1 cellular context compared by ENCODE assay signal in the genomic region with DNA sequence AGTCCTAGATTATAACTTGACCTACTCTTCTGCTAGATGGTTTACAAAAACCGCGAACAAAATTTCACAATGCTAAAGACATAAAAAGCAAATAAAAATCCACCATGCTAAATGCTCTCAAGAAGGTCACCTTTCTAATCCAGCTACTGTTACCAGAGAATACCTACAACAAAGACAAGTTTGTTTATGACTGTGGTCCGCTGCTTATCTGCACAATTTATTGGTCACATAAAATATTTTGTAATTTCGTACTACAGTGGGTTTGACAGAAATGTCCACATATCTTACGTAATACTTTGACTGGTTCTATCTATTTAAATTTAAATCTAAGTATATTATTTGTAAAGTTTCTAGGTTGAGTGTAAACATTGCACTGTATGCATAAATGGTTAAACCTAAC.
TF ChIP-seq lines count a peak whose summit lies in the region.

No MANE protein-coding gene starts in this region.

TF ChIP-seq in H1, 55 proteins besides CTCF, POLR2A, EP300 and RAD21 (continued from another document):
- TF ChIP-seq ZNF274 (IDR thresholded peaks at IDR 0.05; ENCODE audit: borderline replicate concordance, extremely low read depth, low read length) (no peak), MAFK (IDR thresholded peaks at IDR 0.05; ENCODE audit: low read depth, low read length) (no peak), YY1 (IDR thresholded peaks at IDR 0.05; ENCODE audit: low read depth, low read length) (no peak), JUN (IDR thresholded peaks at IDR 0.05; ENCODE audit: low read depth, low read length) (no peak), PHF8 (conservative IDR thresholded peaks at IDR 0.05; ENCODE audit: low read depth, low read length) (no peak)
